Comparison of ENCODE assay signal across 8 cellular contexts in the genomic region with DNA sequence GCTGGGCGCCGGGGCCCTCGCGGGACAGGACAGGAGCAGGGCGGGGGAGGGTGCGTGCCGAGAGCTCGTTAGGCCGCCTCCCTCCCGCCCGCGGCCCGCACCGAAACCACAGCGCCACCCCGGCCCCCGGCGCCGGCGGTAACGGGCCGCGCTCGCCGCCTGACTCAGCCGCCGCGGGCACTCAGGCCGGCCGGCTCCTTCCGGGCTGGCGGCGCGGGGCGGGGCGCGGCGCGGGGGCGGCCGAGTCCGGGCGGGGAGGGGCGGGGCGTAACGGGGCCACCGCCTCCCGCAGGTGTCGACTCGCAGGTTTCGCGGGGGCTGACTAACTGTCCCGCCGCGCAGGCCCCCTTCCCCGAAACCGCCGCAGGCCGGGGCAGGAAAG. TPM values are rescaled to one million over a fixed set of nuclear protein-coding genes. Genes with fewer than 3 reads are reported as not detected.
DNase-seq lines count a peak whose midpoint lies in the region; ATAC-seq and TF ChIP-seq lines count a peak whose summit lies in the region.

A gene with protein sequence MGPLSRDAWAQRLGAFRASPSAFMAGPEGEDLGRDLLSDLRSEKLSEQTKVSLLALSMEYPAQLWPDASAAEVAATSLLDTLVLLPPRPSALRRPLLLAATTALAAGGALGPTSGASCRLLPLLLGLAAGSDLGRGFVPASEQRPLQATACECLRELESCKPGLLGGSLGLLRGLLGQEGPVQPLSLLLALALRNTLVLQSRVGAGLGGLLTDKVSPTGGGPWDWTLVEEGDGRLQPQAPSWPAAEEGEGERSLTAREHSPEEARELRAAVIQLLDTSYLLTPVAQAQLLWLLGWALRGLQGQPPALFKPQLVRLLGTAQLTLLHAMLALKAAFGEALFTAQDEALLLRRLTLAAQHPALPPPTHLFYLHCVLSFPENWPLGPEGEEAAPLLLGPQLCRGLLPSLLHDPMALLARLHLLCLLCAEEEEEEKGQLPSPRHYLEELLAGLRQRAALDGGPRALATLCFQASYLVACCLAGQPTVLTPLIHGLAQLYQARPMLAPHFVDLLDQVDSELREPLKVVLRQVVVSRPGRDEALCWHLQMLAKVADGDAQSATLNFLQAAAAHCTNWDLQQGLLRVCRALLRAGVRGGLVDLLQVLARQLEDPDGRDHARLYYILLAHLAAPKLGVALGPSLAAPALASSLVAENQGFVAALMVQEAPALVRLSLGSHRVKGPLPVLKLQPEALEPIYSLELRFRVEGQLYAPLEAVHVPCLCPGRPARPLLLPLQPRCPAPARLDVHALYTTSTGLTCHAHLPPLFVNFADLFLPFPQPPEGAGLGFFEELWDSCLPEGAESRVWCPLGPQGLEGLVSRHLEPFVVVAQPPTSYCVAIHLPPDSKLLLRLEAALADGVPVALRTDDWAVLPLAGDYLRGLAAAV (minus strand): TSS at position 207 of the 382 bp plus-strand sequence. CDS start 385 bp downstream, outside the sequence.

- no peak for TF ChIP-seq RAD21 in SK-N-SH (IDR thresholded peaks at IDR 0.05; ENCODE audit: low read length)

- H4K20me1 ChIP-seq in SK-N-SH (ENCODE audit: insufficient read depth) = peaks cover 6% of the 10 kb centered on the region; the same call in 1 of the 2 replicates

- peaks cover 2% of the 10 kb centered on the region for H3K36me3 Mint-ChIP-seq in activated naive CD8-positive, alpha-beta T cell treated with anti-CD3 and anti-CD28 coated beads, Interleukin-2, amount 50 U/mL, for 24 hours (ENCODE audit: low read depth)

- peak within 1 kb of the TSS; percentile 76 for H3K27ac Mint-ChIP-seq in activated naive CD8-positive, alpha-beta T cell treated with anti-CD3 and anti-CD28 coated beads, Interleukin-2, amount 50 U/mL, for 24 hours

- peaks cover 34% of the 10 kb centered on the region for H3K4me1 Mint-ChIP-seq in activated naive CD8-positive, alpha-beta T cell treated with anti-CD3 and anti-CD28 coated beads, Interleukin-2, amount 50 U/mL, for 24 hours

- TF ChIP-seq POLR2A in heart left ventricle (IDR thresholded peaks at IDR 0.05) (peak in 1 of 2 donors; percentile 31), upper lobe of left lung (IDR thresholded peaks at IDR 0.05) (peak in 3 of 4 donors; percentile 24 to 75 (median 67))

- peak within 1 kb of the TSS; percentile 86 for H3K4me3 Mint-ChIP-seq in activated naive CD8-positive, alpha-beta T cell treated with anti-CD3 and anti-CD28 coated beads, Interleukin-2, amount 50 U/mL, for 24 hours

- no peaks in the 10 kb centered on the region for H3K9me2 ChIP-seq in SK-N-SH

- H3K79me2 ChIP-seq in SK-N-SH (ENCODE audit: insufficient read depth) = peaks cover 15% of the 10 kb centered on the region; the same call in 1 of the 2 replicates

- peak within 1 kb of the TSS; percentile 62 to 70 for H3K4me3 ChIP-seq in SK-N-SH (ENCODE audit: low read depth in 2 of 2, low read length in 1 of 2)
- H3K4me3 ChIP-seq in heart left ventricle = peak within 1 kb of the TSS; percentile 67 to 98 (median 87)
- H3K4me3 ChIP-seq in upper lobe of left lung = peak within 1 kb of the TSS; percentile 80 to 98 (median 92)

- H3K27me3 ChIP-seq in SK-N-SH (ENCODE audit: insufficient read depth) = peaks cover 7% of the 10 kb centered on the region; the same call in 1 of the 2 replicates
- peaks cover under 1 to 13% (median 9%) of the 10 kb centered on the region in 9 donors for H3K27me3 ChIP-seq in heart left ventricle
- peaks cover 0 to 1% (median 0%) of the 10 kb centered on the region in 4 donors for H3K27me3 ChIP-seq in upper lobe of left lung

- POLR2A ChIA-PET in SK-N-SH (lab: Yijun Ruan, JAX) = interaction anchor here (1.2 to 1.6 kb wide), 2 partner anchors 60 to 69 kb away, joined by 5 to 6 read pairs; a partner anchor contains a TSS

- peaks cover 0 to 12% of the 10 kb centered on the region in 2 experiments for H3K36me3 ChIP-seq in SK-N-SH (replicated peaks in 1 of 2; ENCODE audit: control insufficient read depth in 1 of 2, insufficient read depth in 2 of 2, low read length in 1 of 2)
- peaks cover 0 to 32% (median 23%) of the 10 kb centered on the region in 9 donors for H3K36me3 ChIP-seq in heart left ventricle
- H3K36me3 ChIP-seq in upper lobe of left lung = peaks cover 0 to 31% (median 24%) of the 10 kb centered on the region in 4 donors

- peak in 9 of 14 donors; percentile 11 to 66 (median 41) for DNase-seq in C1 segment of cervical spinal cord (lab: John Stamatoyannopoulos, UW)
- peak; percentile 87 for DNase-seq in SK-N-SH
- DNase-seq in activated naive CD8-positive, alpha-beta T cell treated with anti-CD3 and anti-CD28 coated beads, Interleukin-2, amount 50 U/mL, for 24 hours = peak; percentile 74
- DNase-seq in heart left ventricle = peak; percentile 53 to 82 (median 66)
- peak in 7 of 10 donors; percentile 40 to 91 (median 65) for DNase-seq in posterior cingulate gyrus
- DNase-seq in upper lobe of left lung = peak; percentile 78 to 95

- H3K27ac ChIP-seq in SK-N-SH (ENCODE audit: low read depth in 2 of 2, low read length in 1 of 2) = peak within 1 kb of the TSS; percentile 35 to 50; a peak in 3 of 4 replicates
- H3K27ac ChIP-seq in heart left ventricle = peak within 1 kb of the TSS in 11 of 12 donors; percentile 52 to 86 (median 73)
- peak within 1 kb of the TSS; percentile 93 to 99 (median 96) for H3K27ac ChIP-seq in upper lobe of left lung

- CTCF ChIA-PET in SK-N-SH (lab: Yijun Ruan, JAX) = interaction anchor here (0.8 to 8.6 kb wide), 23 partner anchors 10 to 1500 kb away, joined by 3 to 152 read pairs (median 10); a partner anchor contains a TSS

- H3K9ac ChIP-seq in SK-N-SH = peak within 1 kb of the TSS; percentile 88

- peaks cover 12% of the 10 kb centered on the region for H3F3A ChIP-seq in SK-N-SH (replicated peaks; ENCODE audit: insufficient read depth)

- peak within 1 kb of the TSS; percentile 56 for H2AFZ ChIP-seq in SK-N-SH (ENCODE audit: low read depth)

- intact Hi-C loops in heart left ventricle (cut with DNase I) = loop anchor here in 8 of 10 donors (1.0 to 5.0 kb wide), 6 partner anchors 36 to 208 kb away; no protein-coding TSS in a partner anchor
- intact Hi-C loops in posterior cingulate gyrus (cut with DNase I) = loop anchor here (2.0 kb wide), 1 partner anchor 38 kb away; no protein-coding TSS in a partner anchor

- WGBS in SK-N-SH (ENCODE audit: low lambda C conversion rate) = no CpG with 5 or more reads among the region's 59 CpGs
- WGBS in heart left ventricle, 4 donors = 0 to 1% (median 1%) methylated on average over 25 to 59 of the region's 59 CpGs; no CpG with 5 or more reads in 1 of the 4 donors
- 3% methylated on average over 17 of the region's 59 CpGs; no CpG with 5 or more reads in 1 of the 2 donors for WGBS in upper lobe of left lung, 2 donors

- no peaks in the 10 kb centered on the region for H3K9me3 Mint-ChIP-seq in activated naive CD8-positive, alpha-beta T cell treated with anti-CD3 and anti-CD28 coated beads, Interleukin-2, amount 50 U/mL, for 24 hours

- H3K9me3 ChIP-seq in SK-N-SH = no peaks in the 10 kb centered on the region
- no peaks in the 10 kb centered on the region for H3K9me3 ChIP-seq in heart left ventricle
- no peaks in the 10 kb centered on the region for H3K9me3 ChIP-seq in upper lobe of left lung

- TF ChIP-seq EP300 in SK-N-SH (IDR thresholded peaks at IDR 0.05; ENCODE audit: borderline replicate concordance in 1 of 2, low read depth in 1 of 2, low read length in 1 of 2) (no peak), upper lobe of left lung (IDR thresholded peaks at IDR 0.05) (no peak)

- peaks cover 26% of the 10 kb centered on the region for H3K27me3 Mint-ChIP-seq in activated naive CD8-positive, alpha-beta T cell treated with anti-CD3 and anti-CD28 coated beads, Interleukin-2, amount 50 U/mL, for 24 hours

- H3K4me2 ChIP-seq in SK-N-SH = peak within 1 kb of the TSS; percentile 95

- TF ChIP-seq CTCF in SK-N-SH (IDR thresholded peaks at IDR 0.05) = no peak
- no peak for TF ChIP-seq CTCF in heart left ventricle (IDR thresholded peaks at IDR 0.05)
- no peak for TF ChIP-seq CTCF in upper lobe of left lung (IDR thresholded peaks at IDR 0.05)

- H3K4me1 ChIP-seq in SK-N-SH (ENCODE audit: control insufficient read depth in 1 of 2, insufficient read depth in 2 of 2, low read depth in 1 of 2, low read length in 1 of 2) (peaks cover 0 to 13% of the 10 kb centered on the region in 2 experiments; a peak in 1 of 4 replicates), heart left ventricle (peaks cover 0 to 47% (median 12%) of the 10 kb centered on the region in 12 donors), upper lobe of left lung (peaks cover 31 to 54% (median 45%) of the 10 kb centered on the region in 4 donors)

- ATAC-seq in GM19035 (IDR thresholded peaks at IDR 0.05; ENCODE audit: unreplicated experiment) (peak; percentile 51), HG03442 (IDR thresholded peaks at IDR 0.05; ENCODE audit: unreplicated experiment) (peak; percentile 44), heart left ventricle (peak in 3 of 4 donors; percentile 41 to 81 (median 69)), upper lobe of left lung (ENCODE audit: low FRiP score in 2 of 2) (peak; percentile 1 to 85)
- peak; percentile 31 for ATAC-seq in activated naive CD8-positive, alpha-beta T cell treated with anti-CD3 and anti-CD28 coated beads, Interleukin-2, amount 50 U/mL, for 24 hours

TF ChIP-seq in SK-N-SH, 30 proteins besides CTCF, POLR2A, EP300 and RAD21 (continues in another document):
- TF ChIP-seq FOSL2 (IDR thresholded peaks at IDR 0.05; ENCODE audit: borderline replicate concordance, low read depth) = no peak
- TF ChIP-seq, protein P1, sequence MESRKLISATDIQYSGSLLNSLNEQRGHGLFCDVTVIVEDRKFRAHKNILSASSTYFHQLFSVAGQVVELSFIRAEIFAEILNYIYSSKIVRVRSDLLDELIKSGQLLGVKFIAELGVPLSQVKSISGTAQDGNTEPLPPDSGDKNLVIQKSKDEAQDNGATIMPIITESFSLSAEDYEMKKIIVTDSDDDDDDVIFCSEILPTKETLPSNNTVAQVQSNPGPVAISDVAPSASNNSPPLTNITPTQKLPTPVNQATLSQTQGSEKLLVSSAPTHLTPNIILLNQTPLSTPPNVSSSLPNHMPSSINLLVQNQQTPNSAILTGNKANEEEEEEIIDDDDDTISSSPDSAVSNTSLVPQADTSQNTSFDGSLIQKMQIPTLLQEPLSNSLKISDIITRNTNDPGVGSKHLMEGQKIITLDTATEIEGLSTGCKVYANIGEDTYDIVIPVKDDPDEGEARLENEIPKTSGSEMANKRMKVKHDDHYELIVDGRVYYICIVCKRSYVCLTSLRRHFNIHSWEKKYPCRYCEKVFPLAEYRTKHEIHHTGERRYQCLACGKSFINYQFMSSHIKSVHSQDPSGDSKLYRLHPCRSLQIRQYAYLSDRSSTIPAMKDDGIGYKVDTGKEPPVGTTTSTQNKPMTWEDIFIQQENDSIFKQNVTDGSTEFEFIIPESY (IDR thresholded peaks at IDR 0.05; ENCODE audit: borderline replicate concordance, low read depth) = no peak

RNA-seq across cellular contexts. Expression of the gene that starts here (rescaled TPM):
- polyA plus RNA-seq in SK-N-SH (2012; rRNA removed) (3.8 and 4.6 TPM in 2 replicates), heart left ventricle (1 to 10 TPM; 4.4 to 9.5 TPM)
- 1.2 and 2.0 TPM in 2 replicates for polyA plus RNA-seq in SK-N-SH (2012; cell fraction: cytosol; rRNA removed)
- 11.6 and 11.7 TPM in 2 replicates for polyA plus RNA-seq in SK-N-SH (2012; cell fraction: nucleus; rRNA removed)
- total RNA-seq in heart left ventricle (10 to 100 TPM in 2 of 9 donors, 1 to 10 TPM in 7; 5.4 to 17.7 (median 8.7) TPM), upper lobe of left lung (10 to 100 TPM; 24.8 to 66.0 (median 46.8) TPM)

Comparison
In these comparisons a context has a peak if more than half of its experiments do, and no peak if none do; other contexts are left out.
1. Peak in every context shown above with its lines: DNase-seq, ATAC-seq, H3K4me3 ChIP-seq and H3K27ac ChIP-seq.
2. H3K27ac ChIP-seq: peak in every context shown above with its lines; median percentile 96 in upper lobe of left lung; 73 in heart left ventricle; 42 in SK-N-SH.